Comparison of ENCODE assay signal across 20 cellular contexts in genomic region chr16:72996291-72997062, GRCh38. TPM values are rescaled to one million over a fixed set of nuclear protein-coding genes. Genes with fewer than 3 reads are reported as not detected.
DNase-seq lines count a peak whose midpoint lies in the region; ATAC-seq, FAIRE-seq and TF ChIP-seq lines count a peak whose summit lies in the region.
"Had no signal": no experiment of that assay in that cellular context is flagged by ENCODE, and none has a peak within 500 bp of the region (broad histone marks: within the 10 kb centered on the region; RNA-seq: fewer than 3 reads in every experiment).

No MANE protein-coding gene starts in this region.

- H3K4me1 ChIP-seq in HepG2 (ENCODE audit: insufficient read depth, low read length) (peaks cover 98% of the 10 kb centered on the region), foreskin keratinocyte (peaks cover 14% of the 10 kb centered on the region)

- intact Hi-C loops in HepG2 (cut with micrococcal nuclease; ENCODE audit: unreplicated experiment) (no loop called here), sciatic nerve (cut with DNase I) (no loop called here), posterior cingulate gyrus (cut with DNase I) (no loop called here)

- peaks cover 86% of the 10 kb centered on the region for H3K79me2 ChIP-seq in HepG2 (ENCODE audit: insufficient read depth, low read length)

- CTCF ChIA-PET in RWPE1 (lab: Yijun Ruan, JAX) (interaction anchor here (0.7 to 1.5 kb wide), 4 partner anchors 7 to 176 kb away, joined by 3 to 5 read pairs (median 4); no protein-coding TSS in a partner anchor), HepG2 (lab: Yijun Ruan, JAX; ENCODE audit: low intra/inter-chr PET ratio, low total read pairs) (no interaction called here)

- H2AFZ ChIP-seq in HepG2 (ENCODE audit: low read length) = no peak overlapping the region

- FAIRE-seq in HepG2 (lab: Jason Lieb, UNC) = peak; percentile 56

- TF ChIP-seq EP300 in HepG2 (IDR thresholded peaks at IDR 0.05; ENCODE audit: low read depth in 2 of 2, low read length in 2 of 2) = 0 out of 4 replicates have a peak, but pooled peaks of 1 of the 2 experiments have one; percentile 4
- TF ChIP-seq EP300 in HepG2 (CRISPR knock-in tag; IDR thresholded peaks at IDR 0.05; ENCODE audit: borderline replicate concordance) = no peak

- WGBS in HepG2 (ENCODE audit: low lambda C conversion rate) = 44% methylated on average over 11 of the region's 11 CpGs

- H3K4me2 ChIP-seq in HepG2 (ENCODE audit: low read depth, low read length) = peak overlapping the region; percentile 47

- BruUV-seq in HepG2 (replicated peaks; lab: Mats Ljungman, UMichigan) = no TSS peak

- peaks cover 7% of the 10 kb centered on the region for H3K9me3 ChIP-seq in HepG2 (ENCODE audit: low read length)

- H3K9ac ChIP-seq in HepG2 (ENCODE audit: insufficient read depth, low read depth, low read length) = no peak overlapping the region; the same call in 1 of the 2 replicates

- no peak for TF ChIP-seq RAD21 in HepG2 (CRISPR knock-in tag; IDR thresholded peaks at IDR 0.05)

- no peak for DNase-seq in RWPE1 (ENCODE audit: low spot score)
- DNase-seq in HepG2 (ENCODE audit: low spot score) = peak; percentile 66
- DNase-seq in sciatic nerve (ENCODE audit: low spot score) = peak; percentile 18
- DNase-seq in posterior cingulate gyrus = no peak
- no peak for DNase-seq in DMS 273 treated with DMSO at 0.1 percent for 48 hours (lab: John Stamatoyannopoulos, UW)
- DNase-seq in foreskin keratinocyte = no peak
- DNase-seq: activated CD4-positive, alpha-beta T cell treated with anti-CD3 and anti-CD28 coated beads for 1 hour; activated gamma-delta T cell; amniotic stem cell; effector memory CD8-positive, alpha-beta T cell; hypothalamus; NCI-H1694; NCI-H446; SHP77; stimulated activated CD4-positive, alpha-beta T cell treated with anti-CD3 and anti-CD28 coated beads, Interleukin-12 subunit alpha, Interleukin-12 subunit beta, amount 100 ng/mL, for 4 hours; T-helper 17 cell had no signal

- no peak for TF ChIP-seq POLR2A in HepG2 (IDR thresholded peaks at IDR 0.05; ENCODE audit: insufficient read depth in 1 of 2, low read depth in 2 of 2, low read length in 2 of 2)

- in situ Hi-C loops in HepG2 (cut with HindIII; ENCODE audit: extremely low pct_ligation_motif_present, low pct_unique_long_range_greater_than_20kb) = no loop called here

- TF ChIP-seq CTCF in C4-2B (conservative IDR thresholded peaks at IDR 0.05) (no peak), RWPE1 (conservative IDR thresholded peaks at IDR 0.05; ENCODE audit: low read depth) (no peak), HepG2 (CRISPR knock-in tag; IDR thresholded peaks at IDR 0.05) (no peak), foreskin keratinocyte (conservative IDR thresholded peaks at IDR 0.05) (no peak)

- H3K4me3 ChIP-seq in HepG2 (replicated peaks in 1 of 3; ENCODE audit: insufficient read depth in 1 of 3, low read depth in 2 of 3, low read length in 3 of 3) = no peak overlapping the region

- no peaks in the 10 kb centered on the region for H3K27me3 ChIP-seq in HepG2 (ENCODE audit: control insufficient read depth in 1 of 2, insufficient read depth in 2 of 2, low read length in 2 of 2)
- H3K27me3 ChIP-seq in foreskin keratinocyte = no peaks in the 10 kb centered on the region

- POLR2A ChIA-PET in RWPE1 (lab: Yijun Ruan, JAX; ENCODE audit: low non-redundant PET) = no interaction called here
- POLR2A ChIA-PET in HepG2 (lab: Yijun Ruan, JAX) = interaction anchor here (0.6 to 1.6 kb wide), 4 partner anchors 17 to 119 kb away, joined by 3 to 4 read pairs (median 3); no protein-coding TSS in a partner anchor

- peaks cover 0 to 1% of the 10 kb centered on the region in 2 experiments; a peak in 2 of 5 replicates for H3K36me3 ChIP-seq in HepG2 (replicated peaks in 1 of 2; ENCODE audit: control insufficient read depth in 1 of 2, insufficient read depth in 2 of 2, low read length in 2 of 2)

- ATAC-seq in HepG2 = peak; percentile 48
- ATAC-seq in sciatic nerve = no peak
- no peak for ATAC-seq in HG03175 (IDR thresholded peaks at IDR 0.05; ENCODE audit: unreplicated experiment)
- no peak for ATAC-seq in foreskin keratinocyte
- ATAC-seq: effector memory CD8-positive, alpha-beta T cell; HCT116; stimulated activated effector memory CD8-positive, alpha-beta T cell treated with anti-CD3 and anti-CD28 coated beads, Interleukin-12 subunit alpha, Interleukin-12 subunit beta, amount 100 ng/mL, for 72 hours; T-helper 17 cell had no signal

- H4K20me1 ChIP-seq in HepG2 (ENCODE audit: insufficient read depth, low read length) = peaks cover 46% of the 10 kb centered on the region; the same call in 1 of the 2 replicates

- peak overlapping the region; percentile 93 for H3K27ac ChIP-seq in C4-2B
- peak overlapping the region; percentile 14 for H3K27ac ChIP-seq in RWPE1
- peak overlapping the region; percentile 45 for H3K27ac ChIP-seq in HepG2 (ENCODE audit: extremely low read length, insufficient read depth, low read length)
- no peak overlapping the region for H3K27ac ChIP-seq in foreskin keratinocyte

TF ChIP-seq in HepG2, 621 proteins besides CTCF, POLR2A, EP300 and RAD21 (continues in another document):
- TF ChIP-seq KLF12 (CRISPR knock-in tag; IDR thresholded peaks at IDR 0.05; ENCODE audit: borderline replicate concordance) = 0 out of 2 replicates have a peak, but pooled peaks have one; percentile 44
- TF ChIP-seq, protein P1, sequence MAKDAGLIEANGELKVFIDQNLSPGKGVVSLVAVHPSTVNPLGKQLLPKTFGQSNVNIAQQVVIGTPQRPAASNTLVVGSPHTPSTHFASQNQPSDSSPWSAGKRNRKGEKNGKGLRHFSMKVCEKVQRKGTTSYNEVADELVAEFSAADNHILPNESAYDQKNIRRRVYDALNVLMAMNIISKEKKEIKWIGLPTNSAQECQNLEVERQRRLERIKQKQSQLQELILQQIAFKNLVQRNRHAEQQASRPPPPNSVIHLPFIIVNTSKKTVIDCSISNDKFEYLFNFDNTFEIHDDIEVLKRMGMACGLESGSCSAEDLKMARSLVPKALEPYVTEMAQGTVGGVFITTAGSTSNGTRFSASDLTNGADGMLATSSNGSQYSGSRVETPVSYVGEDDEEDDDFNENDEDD (CRISPR knock-in tag; IDR thresholded peaks at IDR 0.05; ENCODE audit: borderline replicate concordance) = no peak
- TF ChIP-seq KDM4B (CRISPR knock-in tag; IDR thresholded peaks at IDR 0.05) = no peak
- peak; percentile 58; the same call in 1 of the 2 replicates for TF ChIP-seq FOXA3 (CRISPR knock-in tag; IDR thresholded peaks at IDR 0.05)
- no peak for TF ChIP-seq DNMT3B (CRISPR knock-in tag; conservative IDR thresholded peaks at IDR 0.05)
- TF ChIP-seq ZNF280D (CRISPR knock-in tag; IDR thresholded peaks at IDR 0.05) = peak; percentile 26; the same call in 1 of the 2 replicates
- peak; percentile 65; the same call in 1 of the 2 replicates for TF ChIP-seq PPARG (CRISPR knock-in tag; conservative IDR thresholded peaks at IDR 0.05)
- no peak for TF ChIP-seq PAX8 (CRISPR knock-in tag; IDR thresholded peaks at IDR 0.05; ENCODE audit: borderline replicate concordance)
- peak; percentile 61 for TF ChIP-seq BCL6 (CRISPR knock-in tag; IDR thresholded peaks at IDR 0.05)

RNA-seq across cellular contexts. Expression of gene ZFHX3, which starts 51.5 kb away (rescaled TPM):
- 6.0 and 12.3 TPM in 2 replicates for total RNA-seq in HepG2 (2016; rRNA removed; fragmentation: Illumina TruSeq; extraction: Trizol)
- 1.8 and 1.9 TPM in 2 replicates for total RNA-seq in HepG2 (2016; cell fraction: cytosol; rRNA removed; fragmentation: Illumina TruSeq; extraction: Trizol; ENCODE audit: low read depth)
- total RNA-seq in HepG2 (2016; cell fraction: insoluble cytoplasmic fraction; rRNA removed; fragmentation: Illumina TruSeq; extraction: Trizol) = 5.6 and 10.6 TPM in 2 replicates
- 5.0 and 5.6 TPM in 2 replicates for total RNA-seq in HepG2 (2016; cell fraction: membrane; rRNA removed; fragmentation: Illumina TruSeq; extraction: Trizol)
- total RNA-seq in HepG2 (2016; cell fraction: nucleus; rRNA removed; fragmentation: Illumina TruSeq; extraction: Trizol) = 15.3 and 19.7 TPM in 2 replicates
- polyA plus RNA-seq in HepG2 (2011; rRNA removed) = 5.0 and 5.3 TPM in 2 replicates
- polyA plus RNA-seq in HepG2 (2011; cell fraction: cytosol; rRNA removed) = 3.5 and 4.2 TPM in 2 replicates
- 10.2 and 11.2 TPM in 2 replicates for polyA plus RNA-seq in HepG2 (2011; cell fraction: nucleus; rRNA removed)
- 12.6 and 14.4 TPM in 2 replicates for polyA plus RNA-seq in HepG2 (2012)
- polyA plus RNA-seq in HepG2 (2016; cell fraction: cytosol; fragmentation: Illumina TruSeq; extraction: Trizol; ENCODE audit: low read depth) = 0.31 and 0.36 TPM in 2 replicates
- polyA plus RNA-seq in HepG2 (2016; cell fraction: insoluble cytoplasmic fraction; fragmentation: Illumina TruSeq; extraction: Trizol; ENCODE audit: low read depth) = 8.6 and 11.4 TPM in 2 replicates
- polyA plus RNA-seq in HepG2 (2016; cell fraction: membrane; fragmentation: Illumina TruSeq; extraction: Trizol; ENCODE audit: low read depth) = 1.0 and 1.4 TPM in 2 replicates
- 16.2 and 17.6 TPM in 2 replicates for polyA plus RNA-seq in HepG2 (2016; cell fraction: nucleus; fragmentation: Illumina TruSeq; extraction: Trizol; ENCODE audit: insufficient read depth, low read depth)
- polyA minus RNA-seq in HepG2 (2011; rRNA and poly(A)+ RNA removed; ENCODE audit: low replicate concordance) = 12.7 and 18.2 TPM in 2 replicates
- polyA minus RNA-seq in HepG2 (2011; cell fraction: cytosol; rRNA and poly(A)+ RNA removed) = 16.9 and 20.7 TPM in 2 replicates
- 23.9 and 27.2 TPM in 2 replicates for polyA minus RNA-seq in HepG2 (2011; cell fraction: nucleus; rRNA and poly(A)+ RNA removed)
- total RNA-seq in sciatic nerve = 44.6 TPM
- 5.9 and 8.9 TPM in 2 replicates for total RNA-seq in foreskin keratinocyte
- 1.1 and 1.2 TPM in 2 replicates for polyA plus RNA-seq in foreskin keratinocyte

Comparison
In these comparisons a context has a peak if more than half of its experiments do, and no peak if none do; other contexts are left out.
1. DNase-seq: peak in HepG2 (single experiment) and sciatic nerve (single experiment); none in RWPE1 (single experiment), posterior cingulate gyrus (0 of 10), DMS 273 treated with DMSO at 0.1 percent for 48 hours (single experiment) and foreskin keratinocyte (0 of 2).